Comparison of ENCODE assay signal across 2 cellular contexts in the genomic region with DNA sequence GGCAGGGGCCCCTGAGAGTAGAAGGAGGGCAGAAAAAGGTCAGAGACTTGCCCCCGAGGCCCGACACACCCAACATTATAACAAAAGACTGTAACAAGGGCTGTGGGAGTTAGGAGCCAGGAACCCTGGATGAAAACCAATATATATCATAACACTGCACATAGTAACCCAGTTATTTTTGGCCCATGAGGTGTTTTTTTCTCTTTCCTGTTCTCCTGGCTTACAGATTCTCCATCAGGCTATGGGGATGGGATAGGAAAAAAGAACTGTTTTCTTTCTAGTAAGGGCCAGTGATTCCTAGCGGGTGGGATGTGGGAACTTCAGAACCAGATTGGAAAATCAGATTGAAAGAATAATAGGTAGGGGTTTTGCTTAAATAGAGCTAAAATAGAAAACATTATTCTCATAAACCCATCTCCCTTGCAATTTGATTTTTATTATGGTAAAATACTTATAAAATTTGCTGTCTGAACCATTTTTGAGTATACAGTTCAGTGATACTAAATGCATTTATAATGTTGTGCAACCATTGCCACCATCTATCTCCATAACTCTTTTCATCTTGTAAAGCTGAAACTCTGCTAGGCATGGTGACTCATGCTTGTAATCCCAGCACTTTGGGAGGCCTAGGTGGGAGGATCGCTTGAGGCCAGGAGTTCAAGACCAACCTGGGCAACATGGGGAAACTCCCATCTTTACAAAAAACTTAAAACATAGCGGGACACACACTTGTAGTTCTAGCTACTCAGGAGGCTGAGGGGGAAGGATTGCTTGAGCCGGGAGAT.
TF ChIP-seq lines count a peak whose summit lies in the region.

No MANE protein-coding gene starts in this region.

TF ChIP-seq in HepG2, 621 proteins besides CTCF, POLR2A, EP300 and RAD21:
- TF ChIP-seq MIER3 (CRISPR knock-in tag; IDR thresholded peaks at IDR 0.05; ENCODE audit: borderline replicate concordance) (no peak), ZNF672 (CRISPR knock-in tag; IDR thresholded peaks at IDR 0.05) (no peak), FOSL2 (CRISPR knock-in tag; IDR thresholded peaks at IDR 0.05) (peak; percentile 60)

TF ChIP-seq in K562, 482 proteins besides CTCF, POLR2A, EP300 and RAD21:
- TF ChIP-seq MEF2A (IDR thresholded peaks at IDR 0.05; ENCODE audit: control insufficient read depth, low read depth, low read length), result 0 out of 2 replicates have a peak, but pooled peaks have one; percentile 21
- TF ChIP-seq, protein P1, sequence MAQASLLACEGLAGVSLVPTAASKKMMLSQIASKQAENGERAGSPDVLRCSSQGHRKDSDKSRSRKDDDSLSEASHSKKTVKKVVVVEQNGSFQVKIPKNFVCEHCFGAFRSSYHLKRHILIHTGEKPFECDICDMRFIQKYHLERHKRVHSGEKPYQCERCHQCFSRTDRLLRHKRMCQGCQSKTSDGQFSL (CRISPR knock-in tag; IDR thresholded peaks at IDR 0.05), result no peak
- TF ChIP-seq, protein P1 (tag; IDR thresholded peaks at IDR 0.05), result no peak
- TF ChIP-seq CEBPG (CRISPR knock-in tag; IDR thresholded peaks at IDR 0.05), result no peak
- peak; percentile 60 to 76 for TF ChIP-seq CEBPG (tag; conservative IDR thresholded peaks at IDR 0.05 in 1 of 2, IDR thresholded peaks at IDR 0.05 in 1 of 2)
- TF ChIP-seq CREM (IDR thresholded peaks at IDR 0.05; ENCODE audit: low read depth), result no peak
- TF ChIP-seq KDM1A (IDR thresholded peaks at IDR 0.05), result peak; percentile 11 to 30; a peak in 1 of 4 replicates
- TF ChIP-seq COPS2 (conservative IDR thresholded peaks at IDR 0.05), result no peak
- TF ChIP-seq ADNP (tag; IDR thresholded peaks at IDR 0.05), result peak; percentile 46; the same call in 1 of the 2 replicates
- peak; percentile 66; the same call in 1 of the 2 replicates for TF ChIP-seq CEBPB (tag; IDR thresholded peaks at IDR 0.05)
- TF ChIP-seq FOSL1 (tag; conservative IDR thresholded peaks at IDR 0.05), result peak; percentile 61; the same call in 1 of the 2 replicates
- no peak for TF ChIP-seq LCOR (CRISPR knock-in tag; IDR thresholded peaks at IDR 0.05)
- TF ChIP-seq, protein P2, sequence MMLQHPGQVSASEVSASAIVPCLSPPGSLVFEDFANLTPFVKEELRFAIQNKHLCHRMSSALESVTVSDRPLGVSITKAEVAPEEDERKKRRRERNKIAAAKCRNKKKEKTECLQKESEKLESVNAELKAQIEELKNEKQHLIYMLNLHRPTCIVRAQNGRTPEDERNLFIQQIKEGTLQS (IDR thresholded peaks at IDR 0.05), result peak; percentile 66
- TF ChIP-seq, protein P2 (CRISPR knock-in tag; conservative IDR thresholded peaks at IDR 0.05), result no peak
- 0 out of 2 replicates have a peak, but pooled peaks have one; percentile 44 for TF ChIP-seq JUND (IDR thresholded peaks at IDR 0.05; ENCODE audit: borderline replicate concordance, low read depth, low read length)
- TF ChIP-seq JUND (tag; IDR thresholded peaks at IDR 0.05; ENCODE audit: borderline replicate concordance, low read depth, low read length), result peak; percentile 50; the same call in 1 of the 3 replicates
